Comparison of ENCODE assay signal across 8 cellular contexts in genomic region chr6:165308926-165309731, GRCh38. TPM values are rescaled to one million over a fixed set of nuclear protein-coding genes. Genes with fewer than 3 reads are reported as not detected.
DNase-seq lines count a peak whose midpoint lies in the region; ATAC-seq lines count a peak whose summit lies in the region.

Gene C6orf118 (minus strand): TSS chr6:165309605. CDS start chr6:165309586, 19 bp downstream.

- H3K4me3 Mint-ChIP-seq in T-cell = peak within 1 kb of the TSS; percentile 28 to 57 (median 35)

- CTCF ChIA-PET in T-cell (lab: Charles Lee) = no interaction called here

- DNase-seq in stimulated activated CD4-positive, alpha-beta T cell treated with anti-CD3 and anti-CD28 coated beads, Interleukin-15, amount 100 ng/mL, for 24 hours = peak; percentile 10
- no peak for DNase-seq in stimulated activated CD4-positive, alpha-beta T cell treated with anti-CD3 and anti-CD28 coated beads, Interleukin-4, amount 100 ng/mL, for 1 hour
- DNase-seq in T-cell (no peak), glomerular endothelial cell (ENCODE audit: extremely low read depth, low read depth, low spot score) (peak; percentile 52), non-pigmented ciliary epithelial cell (ENCODE audit: low read depth) (peak; percentile 45), NOMO-1 treated with dmso at 0.1 percent for 144 hours (lab: John Stamatoyannopoulos, UW; ENCODE audit: unreplicated experiment) (no peak)

- no peak within 1 kb of the TSS for H3K27ac Mint-ChIP-seq in T-cell

- no peaks in the 10 kb centered on the region for H3K36me3 Mint-ChIP-seq in T-cell

- POLR2A ChIA-PET in T-cell (lab: Charles Lee) = no interaction called here

- H3K9me3 Mint-ChIP-seq in T-cell = peaks cover 0 to 2% (median 2%) of the 10 kb centered on the region in 3 donors

- no peaks in the 10 kb centered on the region for H3K27me3 Mint-ChIP-seq in T-cell

- peaks cover 6 to 10% (median 9%) of the 10 kb centered on the region in 3 donors for H3K4me1 Mint-ChIP-seq in T-cell

- ATAC-seq in T-cell (replicated peaks in 1 of 4) (peak in 1 of 4 experiments; percentile 27), HG02571 (IDR thresholded peaks at IDR 0.05; ENCODE audit: unreplicated experiment) (no peak), GM19351 (IDR thresholded peaks at IDR 0.05; ENCODE audit: unreplicated experiment) (no peak)

RNA-seq across cellular contexts. Expression of gene C6orf118, which starts in this region (rescaled TPM):
- total RNA-seq in T-cell (not detected), glomerular endothelial cell (not detected in 2 replicates)

Comparison
In these comparisons a context has a peak if more than half of its experiments do, and no peak if none do; other contexts are left out.
1. DNase-seq: peak in stimulated activated CD4-positive, alpha-beta T cell treated with anti-CD3 and anti-CD28 coated beads, Interleukin-15, amount 100 ng/mL, for 24 hours (single experiment) and non-pigmented ciliary epithelial cell (single experiment); none in stimulated activated CD4-positive, alpha-beta T cell treated with anti-CD3 and anti-CD28 coated beads, Interleukin-4, amount 100 ng/mL, for 1 hour (single experiment), T-cell (0 of 34) and NOMO-1 treated with dmso at 0.1 percent for 144 hours (single experiment).
2. Peak in DNase-seq in glomerular endothelial cell; RNA of the gene not detected or under 1 TPM.